Comparison of ENCODE assay signal across 9 cellular contexts in the genomic region with DNA sequence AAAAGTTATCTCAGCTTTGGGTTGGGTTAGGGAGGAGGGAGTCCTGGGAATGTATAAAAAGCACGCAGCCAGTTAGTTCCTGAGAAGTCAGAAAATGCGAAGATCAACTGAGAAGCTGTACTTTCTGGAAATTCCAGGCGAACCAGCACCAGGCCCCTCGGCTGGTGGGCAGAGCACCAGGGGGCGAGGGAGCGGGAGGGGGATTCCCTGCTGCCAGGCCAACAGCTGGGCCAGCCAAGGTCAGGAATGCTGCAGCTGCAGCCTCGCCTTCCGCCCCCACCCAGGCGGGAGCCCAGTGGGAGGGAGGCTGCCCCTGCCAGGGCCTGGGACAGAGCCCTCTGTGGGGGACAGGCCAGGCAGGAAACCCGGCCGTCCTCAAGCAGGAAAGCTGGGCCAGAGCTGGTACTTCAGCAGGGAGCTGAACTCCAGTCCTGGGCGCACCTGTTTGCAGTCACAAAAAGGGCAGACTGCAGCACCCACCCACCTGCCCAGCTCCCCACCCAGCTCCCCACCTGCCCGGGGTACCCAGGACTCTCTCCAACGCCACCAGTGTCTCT. TPM values are rescaled to one million over a fixed set of nuclear protein-coding genes. Genes with fewer than 3 reads are reported as not detected.
DNase-seq lines count a peak whose midpoint lies in the region; ATAC-seq and TF ChIP-seq lines count a peak whose summit lies in the region.
"Had no signal": no experiment of that assay in that cellular context is flagged by ENCODE, and none has a peak within 500 bp of the region (broad histone marks: within the 10 kb centered on the region; RNA-seq: fewer than 3 reads in every experiment).

No MANE protein-coding gene starts in this region.

- no peak for TF ChIP-seq CTCF in right atrium auricular region (IDR thresholded peaks at IDR 0.05)
- peak; percentile 3 for TF ChIP-seq CTCF in chondrocyte (IDR thresholded peaks at IDR 0.05)

- no peaks in the 10 kb centered on the region for H3K36me3 Mint-ChIP-seq in chondrocyte (ENCODE audit: low read depth)

- H3K4me3 ChIP-seq in right atrium auricular region: no peak overlapping the region

- H3K4me1 ChIP-seq in right atrium auricular region: peaks cover 0 to 51% of the 10 kb centered on the region in 2 donors

- no peaks in the 10 kb centered on the region for H3K9me3 ChIP-seq in right atrium auricular region

- peak overlapping the region; percentile 57 for H3K4me3 Mint-ChIP-seq in chondrocyte (ENCODE audit: unreplicated experiment)

- H3K27ac Mint-ChIP-seq in chondrocyte (ENCODE audit: unreplicated experiment): peak overlapping the region; percentile 96

- H3K9me3 Mint-ChIP-seq in chondrocyte (ENCODE audit: low read depth): no peaks in the 10 kb centered on the region

- H3K4me1 Mint-ChIP-seq in chondrocyte (ENCODE audit: low read depth): peaks cover 55% of the 10 kb centered on the region

- H3K36me3 ChIP-seq in right atrium auricular region: no peaks in the 10 kb centered on the region

- no peaks in the 10 kb centered on the region for H3K27me3 ChIP-seq in right atrium auricular region

- DNase-seq in Right ventricle myocardium superior: peak; percentile 49
- DNase-seq in right atrium auricular region (ENCODE audit: low spot score): no peak
- DNase-seq in chondrocyte (ENCODE audit: low spot score): peak; percentile 77
- DNase-seq in lung microvascular endothelial cell (ENCODE audit: low read depth in 2 of 2): peak; percentile 41 to 58
- no peak for DNase-seq in stimulated activated CD4-positive, alpha-beta T cell treated with anti-CD3 and anti-CD28 coated beads, Interleukin-2, amount 100 ng/mL, for 24 hours
- DNase-seq in HPDE6-E6E7 (ENCODE audit: extremely low spot score): no peak
- no peak for DNase-seq in activated CD8-positive, alpha-beta memory T cell treated with anti-CD3 and anti-CD28 coated beads, Interleukin-2, amount 50 U/mL, for 48 hours
- DNase-seq: DND-41 had no signal

- peak overlapping the region in 1 of 2 donors; percentile 8 for H3K27ac ChIP-seq in right atrium auricular region

- peak; percentile 67 for ATAC-seq in Right ventricle myocardium superior (ENCODE audit: poor library complexity)
- no peak for ATAC-seq in HG03378 (IDR thresholded peaks at IDR 0.05; ENCODE audit: unreplicated experiment)

- H3K27me3 Mint-ChIP-seq in chondrocyte (ENCODE audit: low read depth): no peaks in the 10 kb centered on the region

- intact Hi-C loops in Right ventricle myocardium superior (cut with DNase I): no loop called here

RNA-seq across cellular contexts. Expression of a gene that starts 35.5 kb away (rescaled TPM):
- total RNA-seq in Right ventricle myocardium superior (4.9 TPM), right atrium auricular region (1 to 10 TPM; 3.4 to 6.0 TPM), chondrocyte (17.7 to 34.2 TPM (median 19.3 TPM) in 3 replicates), lung microvascular endothelial cell (10.0 and 17.7 TPM in 2 replicates)

Comparison
In these comparisons a context has a peak if more than half of its experiments do, and no peak if none do; other contexts are left out.
1. DNase-seq: peak in Right ventricle myocardium superior (single experiment), chondrocyte (single experiment) and lung microvascular endothelial cell (2 of 2); none in right atrium auricular region (single experiment), stimulated activated CD4-positive, alpha-beta T cell treated with anti-CD3 and anti-CD28 coated beads, Interleukin-2, amount 100 ng/mL, for 24 hours (0 of 2), HPDE6-E6E7 (single experiment) and activated CD8-positive, alpha-beta memory T cell treated with anti-CD3 and anti-CD28 coated beads, Interleukin-2, amount 50 U/mL, for 48 hours (single experiment).